ENCODE assay signal across 8 cellular contexts in genomic region chr5:6583049-6583880, GRCh38. TPM values are rescaled to one million over a fixed set of nuclear protein-coding genes. Genes with fewer than 3 reads are reported as not detected.
DNase-seq lines count a peak whose midpoint lies in the region; ATAC-seq and TF ChIP-seq lines count a peak whose summit lies in the region.

No MANE protein-coding gene starts in this region.

- H3K27ac ChIP-seq in VCaP, result peak overlapping the region; percentile 26; the same call in 1 of the 2 replicates
- no peak overlapping the region for H3K27ac ChIP-seq in foreskin keratinocyte

- ATAC-seq in GM18867 (IDR thresholded peaks at IDR 0.05; ENCODE audit: unreplicated experiment) (peak; percentile 70), foreskin keratinocyte (peak; percentile 78), omental fat pad (ENCODE audit: low FRiP score) (peak; percentile 94), HG03442 (IDR thresholded peaks at IDR 0.05; ENCODE audit: unreplicated experiment) (no peak)

- no peaks in the 10 kb centered on the region for H3K4me1 ChIP-seq in foreskin keratinocyte

- peaks cover 38% of the 10 kb centered on the region for H3K27me3 ChIP-seq in foreskin keratinocyte

- TF ChIP-seq CTCF in VCaP (conservative IDR thresholded peaks at IDR 0.05) (peak; percentile 81), foreskin keratinocyte (conservative IDR thresholded peaks at IDR 0.05) (peak; percentile 47), omental fat pad (IDR thresholded peaks at IDR 0.05) (no peak)

- peak; percentile 88 for DNase-seq in AG08396 (ENCODE audit: low spot score)
- no peak for DNase-seq in foreskin keratinocyte
- no peak for DNase-seq in omental fat pad (ENCODE audit: low spot score)
- no peak for DNase-seq in ureter (ENCODE audit: low spot score)
- DNase-seq in Ammon's horn (ENCODE audit: low spot score), result no peak

RNA-seq across cellular contexts. Expression of gene NSUN2, which starts 49.6 kb away (rescaled TPM):
- 88.1 and 102 TPM in 2 replicates for total RNA-seq in foreskin keratinocyte
- 56.3 and 65.7 TPM in 2 replicates for polyA plus RNA-seq in foreskin keratinocyte
- total RNA-seq in omental fat pad, result 100 to 1,000 TPM in 1 of 4 donors, 10 to 100 TPM in 3; 38.5 to 100 (median 40.4) TPM
- total RNA-seq in ureter, result 76.1 TPM

RNA-seq across cellular contexts. Expression of gene SRD5A1, which starts 50.0 kb away (rescaled TPM):
- total RNA-seq in foreskin keratinocyte (13.5 and 14.2 TPM in 2 replicates), omental fat pad (1 to 10 TPM; 2.3 to 6.7 (median 6.0) TPM), ureter (6.6 TPM)
- polyA plus RNA-seq in foreskin keratinocyte, result 10.8 and 11.4 TPM in 2 replicates

Comparison
In these comparisons a context has a peak if more than half of its experiments do, and no peak if none do; other contexts are left out.
1. CTCF ChIP-seq: peak in VCaP (single experiment) and foreskin keratinocyte (single experiment); none in omental fat pad (0 of 3).